1 cellular context compared by ENCODE assay signal in the genomic region with DNA sequence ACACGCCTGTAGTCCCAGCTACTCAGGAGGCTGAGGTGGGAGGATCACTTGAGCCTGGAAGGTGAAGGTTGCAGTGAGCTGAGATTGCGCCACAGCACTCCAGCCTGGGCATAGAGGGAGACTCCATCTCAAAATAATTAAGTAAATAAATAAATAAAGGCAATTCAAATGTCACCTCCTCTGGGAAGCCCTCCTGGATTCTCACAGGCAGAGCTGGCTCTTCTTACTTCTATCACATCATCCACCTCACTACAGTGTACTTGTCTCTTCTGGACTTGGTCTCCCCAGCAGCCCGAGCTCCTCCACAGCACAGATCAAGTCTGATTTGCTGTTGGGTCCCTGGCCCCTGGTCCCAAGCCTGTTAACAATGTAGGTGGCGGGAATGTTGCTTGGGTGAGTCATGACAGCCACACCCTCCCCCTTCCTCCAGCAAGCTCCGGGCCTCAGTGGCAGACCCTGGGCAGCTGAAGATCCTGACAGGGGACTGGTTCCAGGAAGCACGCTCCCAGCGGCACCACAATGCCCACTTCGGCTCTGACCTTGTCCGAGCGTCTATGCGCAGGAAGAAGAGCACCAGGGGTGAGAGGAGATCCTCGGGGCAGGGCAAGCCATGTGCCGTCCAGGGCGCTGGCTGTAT.
TF ChIP-seq lines count a peak whose summit lies in the region.

No MANE protein-coding gene starts in this region.

TF ChIP-seq in SK-N-SH, 30 proteins besides CTCF, POLR2A, EP300 and RAD21 (continued from another document):
- no peak for TF ChIP-seq NFIC (IDR thresholded peaks at IDR 0.05; ENCODE audit: borderline replicate concordance)
- no peak for TF ChIP-seq SMC3 (IDR thresholded peaks at IDR 0.05; ENCODE audit: low read depth, low read length)
- TF ChIP-seq, protein P1, sequence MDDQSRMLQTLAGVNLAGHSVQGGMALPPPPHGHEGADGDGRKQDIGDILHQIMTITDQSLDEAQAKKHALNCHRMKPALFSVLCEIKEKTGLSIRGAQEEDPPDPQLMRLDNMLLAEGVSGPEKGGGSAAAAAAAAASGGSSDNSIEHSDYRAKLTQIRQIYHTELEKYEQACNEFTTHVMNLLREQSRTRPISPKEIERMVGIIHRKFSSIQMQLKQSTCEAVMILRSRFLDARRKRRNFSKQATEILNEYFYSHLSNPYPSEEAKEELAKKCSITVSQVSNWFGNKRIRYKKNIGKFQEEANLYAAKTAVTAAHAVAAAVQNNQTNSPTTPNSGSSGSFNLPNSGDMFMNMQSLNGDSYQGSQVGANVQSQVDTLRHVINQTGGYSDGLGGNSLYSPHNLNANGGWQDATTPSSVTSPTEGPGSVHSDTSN (IDR thresholded peaks at IDR 0.05), result no peak
TF ChIP-seq in SK-N-SH: peak in this region for 0.
